In genomic region chr3:4723921-4724698, GRCh38 we compare ENCODE assay signal across 22 cellular contexts.
A peak's percentile ranks its signal among the peaks of the same experiment; 100 is the strongest.
DNase-seq lines count a peak whose midpoint lies in the region; ATAC-seq, FAIRE-seq and TF ChIP-seq lines count a peak whose summit lies in the region.
"Had no signal": no experiment of that assay in that cellular context is flagged by ENCODE, and none has a peak within 500 bp of the region (broad histone marks: within the 10 kb centered on the region; RNA-seq: fewer than 3 reads in every experiment).

No MANE protein-coding gene starts in this region.

- no peak for TF ChIP-seq POLR2A in adrenal gland (IDR thresholded peaks at IDR 0.05)

- no peak for FAIRE-seq in kidney (lab: Jason Lieb, UNC)

- TF ChIP-seq CTCF in adrenal gland (IDR thresholded peaks at IDR 0.05), result no peak
- no peak for TF ChIP-seq CTCF in kidney (IDR thresholded peaks at IDR 0.05; ENCODE audit: borderline replicate concordance, extremely low read depth, insufficient read depth)
- no peak for TF ChIP-seq CTCF in upper lobe of right lung (IDR thresholded peaks at IDR 0.05)
- TF ChIP-seq CTCF in foreskin keratinocyte (conservative IDR thresholded peaks at IDR 0.05), result no peak

- H3K4me3 ChIP-seq in adrenal gland (no peak overlapping the region), kidney (ENCODE audit: low read length in 2 of 2) (no peak overlapping the region), upper lobe of right lung (no peak overlapping the region)
- H3K4me3 ChIP-seq: transverse colon had no signal

- H3K9ac ChIP-seq in kidney (ENCODE audit: low read length in 2 of 2), result peak overlapping the region in 1 of 2 donors; percentile 49

- intact Hi-C loops in left ventricle myocardium superior (cut with micrococcal nuclease) (loop anchor here (10.0 kb wide), 1 partner anchor 101 kb away; no protein-coding TSS in a partner anchor), cardiac septum (cut with DNase I) (loop anchor here (2.0 kb wide), 1 partner anchor 101 kb away; no protein-coding TSS in a partner anchor), adrenal gland (cut with DNase I) (loop anchor here (5.0 kb wide), 2 partner anchors 253 to 258 kb away; partner anchors contain the start of gene BHLHE40 (in 1 of the 2)), kidney (cut with DNase I) (no loop called here), upper lobe of right lung (cut with DNase I) (no loop called here)

- H3K36me3 ChIP-seq in adrenal gland (replicated peaks in 1 of 2), result peaks cover 0 to 4% of the 10 kb centered on the region in 2 donors
- peaks cover 0 to 3% of the 10 kb centered on the region in 2 donors for H3K36me3 ChIP-seq in kidney (ENCODE audit: control insufficient read depth in 1 of 2, insufficient read depth in 2 of 2, low read length in 2 of 2)
- peaks cover 7% of the 10 kb centered on the region for H3K36me3 ChIP-seq in upper lobe of right lung
- H3K36me3 ChIP-seq: transverse colon had no signal

- H3K4me1 ChIP-seq in adrenal gland (replicated peaks in 1 of 2) (peaks cover 26 to 48% of the 10 kb centered on the region in 2 donors), kidney (ENCODE audit: control insufficient read depth in 1 of 2, insufficient read depth in 1 of 2, low read depth in 1 of 2, low read length in 2 of 2) (peaks cover 24 to 45% of the 10 kb centered on the region in 2 donors), upper lobe of right lung (peaks cover 50% of the 10 kb centered on the region), foreskin keratinocyte (peaks cover 4% of the 10 kb centered on the region)

- H3K27me3 ChIP-seq in adrenal gland, result no peaks in the 10 kb centered on the region
- no peaks in the 10 kb centered on the region for H3K27me3 ChIP-seq in upper lobe of right lung
- H3K27me3 ChIP-seq in foreskin keratinocyte, result no peaks in the 10 kb centered on the region
- H3K27me3 ChIP-seq: transverse colon had no signal

- H3K9me3 ChIP-seq in adrenal gland (replicated peaks in 1 of 3) (no peaks in the 10 kb centered on the region), kidney (ENCODE audit: control insufficient read depth in 1 of 2, low read length in 2 of 2) (no peaks in the 10 kb centered on the region), upper lobe of right lung (no peaks in the 10 kb centered on the region)
- H3K9me3 ChIP-seq: transverse colon had no signal

- 41 to 53% (median 45%) methylated on average over 11 of the region's 11 CpGs for WGBS in adrenal gland, 4 donors

- DNase-seq in left ventricle myocardium superior (peak; percentile 55), cardiac septum (ENCODE audit: low spot score) (no peak), adrenal gland (peak; percentile 57 to 81 (median 73)), kidney (no peak), upper lobe of right lung (peak; percentile 57), foreskin keratinocyte (no peak)
- DNase-seq in stimulated activated naive CD8-positive, alpha-beta T cell treated with anti-CD3 and anti-CD28 coated beads, Interleukin-15, Interleukin-2, amounts not matched to agents 100 U/mL and 50 U/mL, for 24 hours, result no peak
- DNase-seq: activated CD4-positive, alpha-beta T cell treated with anti-CD3 and anti-CD28 coated beads, Interleukin-2, amount 50 U/mL, for 4 hours; activated T-cell treated with anti-CD3 and anti-CD28 coated beads, Interleukin-2, amount 50 U/mL, for 1 hour; AML-193; central memory CD4-positive, alpha-beta T cell; effector CD8-positive, alpha-beta T cell; glutamatergic neuron; KBM-7; NCI-H187; NCI-H446; occipital lobe; right cardiac atrium; stimulated activated naive CD4-positive, alpha-beta T cell treated with Interleukin-2 at 50 U/mL for 16 hours; transverse colon had no signal

- ATAC-seq in left ventricle myocardium superior, result peak; percentile 37
- peak; percentile 2 for ATAC-seq in upper lobe of right lung
- no peak for ATAC-seq in foreskin keratinocyte
- ATAC-seq in GM18502 (IDR thresholded peaks at IDR 0.05; ENCODE audit: poor library complexity, unreplicated experiment), result no peak
- ATAC-seq in stimulated activated naive CD8-positive, alpha-beta T cell treated with anti-CD3 and anti-CD28 coated beads, Interleukin-15, Interleukin-2, amounts not matched to agents 100 U/mL and 50 U/mL, for 24 hours, result no peak
- ATAC-seq: right cardiac atrium had no signal

- H3K27ac ChIP-seq in adrenal gland (peak overlapping the region; percentile 53 to 87 (median 62)), kidney (ENCODE audit: low read depth in 2 of 2, low read length in 2 of 2) (peak overlapping the region; percentile 45 to 49), upper lobe of right lung (peak overlapping the region; percentile 14), foreskin keratinocyte (no peak overlapping the region)
- H3K27ac ChIP-seq: RWPE1, transverse colon had no signal

Comparison
In these comparisons a context has a peak if more than half of its experiments do, and no peak if none do; other contexts are left out.
1. DNase-seq: peak in left ventricle myocardium superior (single experiment), adrenal gland (7 of 7) and upper lobe of right lung (single experiment); none in cardiac septum (single experiment), kidney (single experiment), foreskin keratinocyte (0 of 2) and stimulated activated naive CD8-positive, alpha-beta T cell treated with anti-CD3 and anti-CD28 coated beads, Interleukin-15, Interleukin-2, amounts not matched to agents 100 U/mL and 50 U/mL, for 24 hours (single experiment).
2. ATAC-seq: peak in left ventricle myocardium superior (single experiment) and upper lobe of right lung (single experiment); none in foreskin keratinocyte (single experiment), GM18502 (single experiment) and stimulated activated naive CD8-positive, alpha-beta T cell treated with anti-CD3 and anti-CD28 coated beads, Interleukin-15, Interleukin-2, amounts not matched to agents 100 U/mL and 50 U/mL, for 24 hours (single experiment).
3. intact Hi-C loops: an anchor here in left ventricle myocardium superior (10.0 kb wide), cardiac septum (2.0 kb wide) and adrenal gland (5.0 kb wide); none called in kidney and upper lobe of right lung.